1 cellular context compared by ENCODE assay signal in the genomic region with DNA sequence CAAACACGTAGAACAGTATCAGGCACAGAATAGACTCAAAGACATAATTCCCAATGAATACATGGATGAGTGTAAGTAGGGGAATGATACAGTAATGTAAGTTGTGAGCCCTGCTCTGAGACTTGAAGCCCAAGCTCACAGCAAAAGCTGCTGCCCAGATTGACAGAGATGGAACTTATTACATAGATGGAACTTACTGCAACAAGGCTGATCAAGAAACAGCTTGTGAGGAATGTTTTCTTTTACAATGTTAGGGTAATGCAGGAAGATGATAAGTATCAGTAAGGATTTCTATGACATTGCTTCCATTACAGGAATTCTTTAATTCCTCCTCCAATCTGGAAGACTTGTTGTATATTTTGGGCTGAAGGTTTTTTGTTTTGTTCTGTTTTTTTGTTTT.
TF ChIP-seq lines count a peak whose summit lies in the region.

No MANE protein-coding gene starts in this region.

TF ChIP-seq in H1, 55 proteins besides CTCF, POLR2A, EP300 and RAD21 (continued from another document):
- no peak for TF ChIP-seq EGR1 (IDR thresholded peaks at IDR 0.05; ENCODE audit: borderline replicate concordance, low read depth, low read length)
- no peak for TF ChIP-seq CHD7 (IDR thresholded peaks at IDR 0.05; ENCODE audit: insufficient replicate concordance, low read length)
- TF ChIP-seq ZNF274 (IDR thresholded peaks at IDR 0.05; ENCODE audit: borderline replicate concordance, extremely low read depth, low read length) = no peak
